Comparison of ENCODE assay signal across 8 cellular contexts in genomic region chr12:11228268-11228879, GRCh38.
DNase-seq lines count a peak whose midpoint lies in the region; ATAC-seq and TF ChIP-seq lines count a peak whose summit lies in the region.

No MANE protein-coding gene starts in this region.

- H3K4me3 ChIP-seq in HFF-Myc (replicated peaks; ENCODE audit: low read depth, low read length), result no peak overlapping the region

- no peak for ATAC-seq in HG02623 (IDR thresholded peaks at IDR 0.05; ENCODE audit: unreplicated experiment)

- peak; percentile 55 for DNase-seq in activated CD8-positive, alpha-beta memory T cell treated with anti-CD3 and anti-CD28 coated beads, Interleukin-2, amount 50 U/mL, for 48 hours
- DNase-seq in activated CD8-positive, alpha-beta memory T cell treated with anti-CD3 and anti-CD28 coated beads, Interleukin-2, amount 50 U/mL, for 4 hours, result no peak
- peak; percentile 11 for DNase-seq in HFF-Myc (ENCODE audit: extremely low read depth, low read depth)
- peak; percentile 73 for DNase-seq in NCI-H345 treated with DMSO at 0.1 percent for 48 hours (lab: John Stamatoyannopoulos, UW; ENCODE audit: unreplicated experiment)
- peak; percentile 11 for DNase-seq in activated naive CD4-positive, alpha-beta T cell treated with anti-CD3 and anti-CD28 coated beads, Interleukin-2, amount 50 U/mL, for 16 hours
- peak; percentile 84 for DNase-seq in iPS DF 4.7 (ENCODE audit: extremely low read depth, low spot score)
- DNase-seq in stimulated activated CD4-positive, alpha-beta T cell treated with anti-CD3 and anti-CD28 coated beads, Interleukin-4, amount 100 ng/mL, for 1 hour, result peak; percentile 16

- TF ChIP-seq CTCF in HFF-Myc (IDR thresholded peaks at IDR 0.05; ENCODE audit: low read depth, low read length, missing control alignments), result peak; percentile 79
